Comparison of ENCODE assay signal across 8 cellular contexts in genomic region chr19:3276341-3276799, GRCh38. TPM values are rescaled to one million over a fixed set of nuclear protein-coding genes. Genes with fewer than 3 reads are reported as not detected.
DNase-seq lines count a peak whose midpoint lies in the region; ATAC-seq and TF ChIP-seq lines count a peak whose summit lies in the region.

No MANE protein-coding gene starts in this region.

- no peak overlapping the region for H3K27ac Mint-ChIP-seq in immature natural killer cell
- H3K27ac Mint-ChIP-seq in stimulated activated naive CD8-positive, alpha-beta T cell treated with anti-CD3 and anti-CD28 coated beads, Interleukin-15, amount 100 ng/mL, for 72 hours = no peak overlapping the region

- H3K27me3 Mint-ChIP-seq in immature natural killer cell (ENCODE audit: low read depth in 3 of 3) = peaks cover 10 to 14% (median 11%) of the 10 kb centered on the region in 3 donors
- H3K27me3 Mint-ChIP-seq in stimulated activated naive CD8-positive, alpha-beta T cell treated with anti-CD3 and anti-CD28 coated beads, Interleukin-15, amount 100 ng/mL, for 72 hours = peaks cover 7% of the 10 kb centered on the region

- no peak overlapping the region for H3K4me3 ChIP-seq in GM12865 (ENCODE audit: low read depth, low read length)

- H3K4me3 Mint-ChIP-seq in immature natural killer cell = peak overlapping the region in 4 of 5 donors; percentile 40 to 88 (median 73)
- peak overlapping the region; percentile 55 to 62 for H3K4me3 Mint-ChIP-seq in stimulated activated naive CD8-positive, alpha-beta T cell treated with anti-CD3 and anti-CD28 coated beads, Interleukin-15, amount 100 ng/mL, for 72 hours

- H3K9me3 Mint-ChIP-seq in immature natural killer cell = peaks cover 0 to 3% (median 0%) of the 10 kb centered on the region in 6 donors
- H3K9me3 Mint-ChIP-seq in stimulated activated naive CD8-positive, alpha-beta T cell treated with anti-CD3 and anti-CD28 coated beads, Interleukin-15, amount 100 ng/mL, for 72 hours = no peaks in the 10 kb centered on the region

- no peaks in the 10 kb centered on the region for H3K36me3 Mint-ChIP-seq in immature natural killer cell

- DNase-seq in GM12865 (ENCODE audit: low read depth) (peak; percentile 43), NCI-H2196 treated with DMSO at 0.1 percent for 48 hours (lab: John Stamatoyannopoulos, UW; ENCODE audit: unreplicated experiment) (peak; percentile 98), activated T-cell treated with anti-CD3 and anti-CD28 coated beads for 48 hours (ENCODE audit: low read depth) (peak; percentile 38), immature natural killer cell (peak in 1 of 3 donors; percentile 3), NCI-H1417 treated with DMSO at 0.1 percent for 48 hours (lab: John Stamatoyannopoulos, UW) (no peak), AG08395 (ENCODE audit: low spot score) (no peak)
- DNase-seq in stimulated activated naive CD8-positive, alpha-beta T cell treated with anti-CD3 and anti-CD28 coated beads, Interleukin-15, amount 100 ng/mL, for 72 hours = peak in 1 of 2 donors; percentile 55

- no peak for TF ChIP-seq CTCF in GM12865 (IDR thresholded peaks at IDR 0.05; ENCODE audit: insufficient read depth, low read depth, low read length, missing control alignments)

- H3K4me1 Mint-ChIP-seq in immature natural killer cell = peaks cover 13 to 17% of the 10 kb centered on the region in 2 donors
- H3K4me1 Mint-ChIP-seq in stimulated activated naive CD8-positive, alpha-beta T cell treated with anti-CD3 and anti-CD28 coated beads, Interleukin-15, amount 100 ng/mL, for 72 hours = peaks cover 12% of the 10 kb centered on the region

- ATAC-seq in stimulated activated naive CD8-positive, alpha-beta T cell treated with anti-CD3 and anti-CD28 coated beads, Interleukin-15, amount 100 ng/mL, for 72 hours = peak; percentile 34
- no peak for ATAC-seq in GM18858 (IDR thresholded peaks at IDR 0.05; ENCODE audit: unreplicated experiment)

RNA-seq across cellular contexts. Expression of gene CELF5, which starts 51.9 kb away (rescaled TPM):
- not detected for polyA plus RNA-seq in immature natural killer cell

Comparison
In these comparisons a context has a peak if more than half of its experiments do, and no peak if none do; other contexts are left out.
1. DNase-seq: peak in GM12865 (single experiment), NCI-H2196 treated with DMSO at 0.1 percent for 48 hours (single experiment) and activated T-cell treated with anti-CD3 and anti-CD28 coated beads for 48 hours (single experiment); none in NCI-H1417 treated with DMSO at 0.1 percent for 48 hours (single experiment) and AG08395 (single experiment).